In the genomic region with DNA sequence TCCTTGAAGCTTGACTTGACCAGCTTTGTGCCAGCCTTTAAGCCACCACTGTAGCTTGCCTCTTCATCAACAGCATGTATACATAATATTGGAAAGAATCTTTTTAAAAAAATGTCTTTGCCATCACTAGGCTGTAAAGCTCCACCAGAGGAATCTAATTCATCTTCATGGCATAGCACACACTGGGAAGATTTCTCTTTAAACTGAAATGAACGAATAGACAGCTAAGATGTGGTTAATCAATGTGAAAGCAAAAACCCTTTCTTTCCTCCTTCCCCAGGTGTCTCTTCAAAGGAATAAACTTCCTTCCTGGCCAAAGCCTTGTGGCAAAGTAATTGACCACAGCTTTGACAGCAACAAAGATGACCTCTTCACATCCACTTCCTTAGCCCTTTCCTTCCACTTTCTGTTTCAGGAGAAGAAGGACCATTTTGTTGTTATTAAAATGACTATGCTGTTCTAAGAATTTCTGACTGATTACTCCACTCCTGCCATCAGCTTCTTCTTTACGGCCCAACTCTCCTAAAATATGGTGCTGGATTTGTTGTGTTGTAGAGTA, we compare ENCODE assay signal across 9 cellular contexts.
DNase-seq lines count a peak whose midpoint lies in the region; ATAC-seq, FAIRE-seq and TF ChIP-seq lines count a peak whose summit lies in the region.
"Had no signal": no experiment of that assay in that cellular context is flagged by ENCODE, and none has a peak within 500 bp of the region (broad histone marks: within the 10 kb centered on the region; RNA-seq: fewer than 3 reads in every experiment).

No MANE protein-coding gene starts in this region.

- no peak for TF ChIP-seq POLR2A in IMR-90 (IDR thresholded peaks at IDR 0.05; ENCODE audit: low read depth, low read length)

- H3K9me3 ChIP-seq in IMR-90 (ENCODE audit: control insufficient read depth, insufficient read depth, low read length) = no peaks in the 10 kb centered on the region

- H2AK5ac ChIP-seq in IMR-90 (ENCODE audit: low read depth, low read length) = no peak overlapping the region

- no peaks in the 10 kb centered on the region for H3K79me1 ChIP-seq in IMR-90 (ENCODE audit: low read depth in 1 of 2, low read length in 2 of 2)

- no TSS peak for BruUV-seq in IMR-90 (replicated peaks; lab: Mats Ljungman, UMichigan)

- no peak overlapping the region for H2AK9ac ChIP-seq in IMR-90 (replicated peaks; ENCODE audit: low read depth, low read length, poor library complexity)

- no peak overlapping the region for H2BK120ac ChIP-seq in IMR-90 (ENCODE audit: low read depth, low read length)

- H3K4me2 ChIP-seq in IMR-90 (ENCODE audit: low read depth, low read length) = peak overlapping the region; percentile 55; the same call in 1 of the 2 replicates

- intact Hi-C loops in IMR-90 (cut with micrococcal nuclease) = no loop called here

- H3K27me3 ChIP-seq in IMR-90 (ENCODE audit: control insufficient read depth, insufficient read depth, low read length) = no peaks in the 10 kb centered on the region

- H4K20me1 ChIP-seq in IMR-90 (ENCODE audit: insufficient read depth, low read length) = no peaks in the 10 kb centered on the region

- H3K23ac ChIP-seq in IMR-90 (ENCODE audit: low read depth, low read length) = no peak overlapping the region

- DNase-seq in IMR-90 = peak; percentile 52
- peak; percentile 2 to 7 for DNase-seq in foreskin fibroblast
- DNase-seq in RKO (ENCODE audit: low spot score) = no peak
- no peak for DNase-seq in D721Med (ENCODE audit: insufficient read length, low spot score)
- DNase-seq in NCI-H2196 (lab: John Stamatoyannopoulos, UW; ENCODE audit: unreplicated experiment) = no peak
- DNase-seq in cerebellum (ENCODE audit: low spot score) = no peak

- H3K14ac ChIP-seq in IMR-90 (replicated peaks; ENCODE audit: low read depth, low read length) = no peak overlapping the region

- H2BK20ac ChIP-seq in IMR-90 (ENCODE audit: low read depth, low read length) = no peak overlapping the region

- POLR2A ChIA-PET in IMR-90 (lab: Charles Lee; ENCODE audit: unreplicated experiment) = no interaction called here

- H3K9me1 ChIP-seq in IMR-90 (ENCODE audit: insufficient read depth, low read length) = peaks cover 3% of the 10 kb centered on the region; the same call in 1 of the 2 replicates

- FAIRE-seq in D721Med (lab: Jason Lieb, UNC) = no peak
- FAIRE-seq: H1 had no signal

- dilution Hi-C loops in IMR-90 (cut with HindIII; ENCODE audit: low sequenced_read_pairs, unreplicated experiment) = no loop called here

- H2BK15ac ChIP-seq in IMR-90 (ENCODE audit: low read depth, low read length) = no peak overlapping the region

- no CpG with 5 or more reads among the region's 2 CpGs for whole genome bisulfite sequencing in IMR-90 (ENCODE audit: extremely low coverage in 2 of 2, insufficient read length in 1 of 2), 2 experiments

- H4K8ac ChIP-seq in IMR-90 (ENCODE audit: low read depth in 2 of 2, low read length in 2 of 2) = 0 out of 4 replicates have a peak overlapping the region, but pooled peaks of 1 of the 2 experiments have one; percentile 33

- no peak overlapping the region for H4K5ac ChIP-seq in IMR-90 (ENCODE audit: low read depth, low read length)

- CTCF ChIA-PET in IMR-90 (lab: Yijun Ruan, JAX) = interaction anchor here (0.6 to 1.4 kb wide), 3 partner anchors 10 to 252 kb away, joined by 3 read pairs; no protein-coding TSS in a partner anchor

- H3K27ac ChIP-seq in IMR-90 (ENCODE audit: insufficient read depth, low read length) = no peak overlapping the region

- no peak overlapping the region for H3K4me3 ChIP-seq in IMR-90 (ENCODE audit: insufficient read depth, low read depth, low read length)
- H3K4me3 ChIP-seq in foreskin fibroblast (ENCODE audit: low read depth in 1 of 2, low read length in 2 of 2) = no peak overlapping the region

- no peak overlapping the region; the same call in 1 of the 2 replicates for H3K9ac ChIP-seq in IMR-90 (ENCODE audit: low read depth, low read length)

- no peak overlapping the region for H3K56ac ChIP-seq in IMR-90 (ENCODE audit: extremely low read depth, insufficient read depth, low read length)

- H2BK5ac ChIP-seq in IMR-90 (ENCODE audit: low read depth, low read length, poor library complexity, severe bottlenecking) = no peak overlapping the region

- H3K4me1 ChIP-seq in IMR-90 (ENCODE audit: control insufficient read depth, insufficient read depth, low read length) = no peaks in the 10 kb centered on the region; the same call in 1 of the 2 replicates

- peak; percentile 63 for ATAC-seq in GM18519 (IDR thresholded peaks at IDR 0.05; ENCODE audit: low FRiP score, unreplicated experiment)
- ATAC-seq in GM21717 (IDR thresholded peaks at IDR 0.05; ENCODE audit: unreplicated experiment) = peak; percentile 78
- ATAC-seq in IMR-90 (ENCODE audit: low read depth) = peak; percentile 56

- in situ Hi-C loops in IMR-90 (cut with MboI; ENCODE audit: low sequenced_read_pairs) = no loop called here

- no peak overlapping the region for H3K18ac ChIP-seq in IMR-90 (ENCODE audit: low read depth, low read length)

- TF ChIP-seq RAD21 in IMR-90 (IDR thresholded peaks at IDR 0.05; ENCODE audit: low read length) = no peak

- no peaks in the 10 kb centered on the region for H3K36me3 ChIP-seq in IMR-90 (ENCODE audit: control insufficient read depth, insufficient read depth, low read length)

- TF ChIP-seq CTCF in IMR-90 (conservative IDR thresholded peaks at IDR 0.05; ENCODE audit: low read depth, low read length) (no peak), foreskin fibroblast (IDR thresholded peaks at IDR 0.05; ENCODE audit: low read depth, low read length) (no peak), D721Med (IDR thresholded peaks at IDR 0.05; ENCODE audit: insufficient read depth, missing control alignments) (no peak)

- no peak overlapping the region for H2AFZ ChIP-seq in IMR-90 (replicated peaks; ENCODE audit: low read length, poor library complexity)

- H4K91ac ChIP-seq in IMR-90 (ENCODE audit: insufficient read depth, low read depth, low read length) = no peak overlapping the region

- no peak overlapping the region for H3K4ac ChIP-seq in IMR-90 (ENCODE audit: low read depth, low read length)

TF ChIP-seq in IMR-90, 13 proteins besides CTCF, POLR2A, EP300 and RAD21:
- no peak for TF ChIP-seq MXI1 (IDR thresholded peaks at IDR 0.05; ENCODE audit: borderline replicate concordance, low read depth, low read length)
- no peak for TF ChIP-seq CHD1 (IDR thresholded peaks at IDR 0.05; ENCODE audit: low read depth, low read length)
- no peak for TF ChIP-seq CEBPB (IDR thresholded peaks at IDR 0.05; ENCODE audit: low read depth, low read length)
- TF ChIP-seq MAZ (IDR thresholded peaks at IDR 0.05; ENCODE audit: borderline replicate concordance, low read depth, low read length) = no peak
- TF ChIP-seq RCOR1 (IDR thresholded peaks at IDR 0.05; ENCODE audit: insufficient replicate concordance, low read length) = no peak
- TF ChIP-seq, protein P1, sequence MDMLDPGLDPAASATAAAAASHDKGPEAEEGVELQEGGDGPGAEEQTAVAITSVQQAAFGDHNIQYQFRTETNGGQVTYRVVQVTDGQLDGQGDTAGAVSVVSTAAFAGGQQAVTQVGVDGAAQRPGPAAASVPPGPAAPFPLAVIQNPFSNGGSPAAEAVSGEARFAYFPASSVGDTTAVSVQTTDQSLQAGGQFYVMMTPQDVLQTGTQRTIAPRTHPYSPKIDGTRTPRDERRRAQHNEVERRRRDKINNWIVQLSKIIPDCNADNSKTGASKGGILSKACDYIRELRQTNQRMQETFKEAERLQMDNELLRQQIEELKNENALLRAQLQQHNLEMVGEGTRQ (IDR thresholded peaks at IDR 0.05; ENCODE audit: low read depth, low read length) = no peak
- no peak for TF ChIP-seq SMC3 (IDR thresholded peaks at IDR 0.05; ENCODE audit: low read depth, low read length)
- TF ChIP-seq MAFK (IDR thresholded peaks at IDR 0.05; ENCODE audit: low read depth, low read length) = no peak
- TF ChIP-seq, protein P2, sequence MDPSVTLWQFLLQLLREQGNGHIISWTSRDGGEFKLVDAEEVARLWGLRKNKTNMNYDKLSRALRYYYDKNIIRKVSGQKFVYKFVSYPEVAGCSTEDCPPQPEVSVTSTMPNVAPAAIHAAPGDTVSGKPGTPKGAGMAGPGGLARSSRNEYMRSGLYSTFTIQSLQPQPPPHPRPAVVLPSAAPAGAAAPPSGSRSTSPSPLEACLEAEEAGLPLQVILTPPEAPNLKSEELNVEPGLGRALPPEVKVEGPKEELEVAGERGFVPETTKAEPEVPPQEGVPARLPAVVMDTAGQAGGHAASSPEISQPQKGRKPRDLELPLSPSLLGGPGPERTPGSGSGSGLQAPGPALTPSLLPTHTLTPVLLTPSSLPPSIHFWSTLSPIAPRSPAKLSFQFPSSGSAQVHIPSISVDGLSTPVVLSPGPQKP (IDR thresholded peaks at IDR 0.05; ENCODE audit: borderline replicate concordance, low read depth, low read length) = no peak
- no peak for TF ChIP-seq NFE2L2 (IDR thresholded peaks at IDR 0.05; ENCODE audit: low read depth, low read length)
- TF ChIP-seq RFX5 (IDR thresholded peaks at IDR 0.05; ENCODE audit: low read depth, low read length) = no peak
- no peak for TF ChIP-seq FOS (IDR thresholded peaks at IDR 0.05; ENCODE audit: low read depth, low read length)
- no peak for TF ChIP-seq BHLHE40 (IDR thresholded peaks at IDR 0.05; ENCODE audit: low read depth, low read length)

Comparison
In these comparisons a context has a peak if more than half of its experiments do, and no peak if none do; other contexts are left out.
1. DNase-seq: peak in IMR-90 (single experiment) and foreskin fibroblast (2 of 2); none in RKO (single experiment), D721Med (single experiment), NCI-H2196 (single experiment) and cerebellum (single experiment).
2. Peak in every context shown above with its lines, with median percentiles within 50 percentile points of each other: ATAC-seq.